Comparison of ENCODE assay signal across 1 cellular context in the genomic region with DNA sequence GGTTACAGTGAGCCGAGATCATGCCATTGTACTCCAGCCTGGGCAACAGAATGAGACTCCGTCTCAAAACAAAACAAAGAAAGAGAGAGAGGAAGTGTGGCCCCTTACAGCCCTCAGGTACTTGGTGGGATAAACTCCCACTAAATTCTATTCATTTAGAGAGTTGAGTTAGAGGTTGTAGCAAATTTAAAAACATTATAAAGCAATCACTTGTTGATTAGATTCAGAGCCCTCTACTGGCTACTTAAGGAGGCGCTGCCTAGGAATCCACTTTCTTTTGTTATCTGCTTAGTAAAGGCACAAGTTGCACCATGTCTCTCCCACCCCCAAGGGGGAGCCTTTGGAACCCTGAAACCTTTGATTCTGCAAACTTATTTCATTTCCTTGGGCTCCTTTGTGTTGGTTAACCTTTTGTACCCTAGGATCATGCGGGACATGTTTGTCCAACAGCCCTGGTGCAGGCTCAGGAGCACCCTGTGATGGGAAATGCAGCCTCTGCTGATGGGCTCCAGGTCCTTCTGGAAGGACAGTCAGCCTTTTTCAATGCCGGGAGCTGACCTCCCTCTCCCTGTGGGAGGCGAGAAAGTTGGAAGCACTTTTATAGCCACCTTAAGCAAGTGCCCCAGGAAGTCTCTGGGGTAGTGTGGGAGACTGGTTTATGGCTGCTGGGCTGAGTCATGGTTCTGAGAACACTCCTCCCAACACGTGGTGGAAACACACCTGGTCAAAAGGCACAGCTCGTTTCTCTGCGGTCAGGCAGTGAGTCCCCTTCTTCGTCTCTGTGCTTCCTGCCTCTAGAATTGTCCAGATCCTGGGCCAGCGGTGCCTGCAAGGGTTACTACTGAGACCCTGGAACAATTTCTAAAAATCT.
TF ChIP-seq lines count a peak whose summit lies in the region.

No MANE protein-coding gene starts in this region.

TF ChIP-seq in HepG2, 621 proteins besides CTCF, POLR2A, EP300 and RAD21 (continues in another document):
- TF ChIP-seq ZNF331 (CRISPR knock-in tag; IDR thresholded peaks at IDR 0.05) (no peak), ZNF768 (CRISPR knock-in tag; IDR thresholded peaks at IDR 0.05) (no peak), TP53 (CRISPR knock-in tag; conservative IDR thresholded peaks at IDR 0.05) (no peak), ZNF572 (CRISPR knock-in tag; IDR thresholded peaks at IDR 0.05) (peak; percentile 79; the same call in 1 of the 2 replicates), ATF7 (IDR thresholded peaks at IDR 0.05) (no peak), ATF7 (CRISPR knock-in tag; IDR thresholded peaks at IDR 0.05) (no peak), MYC (CRISPR knock-in tag; IDR thresholded peaks at IDR 0.05; ENCODE audit: borderline replicate concordance) (peak; percentile 84), GLI4 (CRISPR knock-in tag; IDR thresholded peaks at IDR 0.05; ENCODE audit: borderline replicate concordance) (no peak), FOSL2 (CRISPR knock-in tag; IDR thresholded peaks at IDR 0.05) (peak; percentile 85), GATA4 (IDR thresholded peaks at IDR 0.05; ENCODE audit: borderline replicate concordance, low read depth) (no peak), TAF1 (CRISPR knock-in tag; IDR thresholded peaks at IDR 0.05) (peak; percentile 28; the same call in 1 of the 2 replicates), ZEB1 (IDR thresholded peaks at IDR 0.05; ENCODE audit: insufficient replicate concordance, low read depth) (peak; percentile 37), PITX1 (CRISPR knock-in tag; IDR thresholded peaks at IDR 0.05) (peak; percentile 40; the same call in 1 of the 2 replicates), NR3C1 (CRISPR knock-in tag; IDR thresholded peaks at IDR 0.05) (no peak), PLRG1 (conservative IDR thresholded peaks at IDR 0.05) (no peak), TARDBP (CRISPR knock-in tag; IDR thresholded peaks at IDR 0.05) (no peak), SNAPC2 (CRISPR knock-in tag; IDR thresholded peaks at IDR 0.05) (0 out of 2 replicates have a peak, but pooled peaks have one; percentile 27)
- TF ChIP-seq, protein P1, sequence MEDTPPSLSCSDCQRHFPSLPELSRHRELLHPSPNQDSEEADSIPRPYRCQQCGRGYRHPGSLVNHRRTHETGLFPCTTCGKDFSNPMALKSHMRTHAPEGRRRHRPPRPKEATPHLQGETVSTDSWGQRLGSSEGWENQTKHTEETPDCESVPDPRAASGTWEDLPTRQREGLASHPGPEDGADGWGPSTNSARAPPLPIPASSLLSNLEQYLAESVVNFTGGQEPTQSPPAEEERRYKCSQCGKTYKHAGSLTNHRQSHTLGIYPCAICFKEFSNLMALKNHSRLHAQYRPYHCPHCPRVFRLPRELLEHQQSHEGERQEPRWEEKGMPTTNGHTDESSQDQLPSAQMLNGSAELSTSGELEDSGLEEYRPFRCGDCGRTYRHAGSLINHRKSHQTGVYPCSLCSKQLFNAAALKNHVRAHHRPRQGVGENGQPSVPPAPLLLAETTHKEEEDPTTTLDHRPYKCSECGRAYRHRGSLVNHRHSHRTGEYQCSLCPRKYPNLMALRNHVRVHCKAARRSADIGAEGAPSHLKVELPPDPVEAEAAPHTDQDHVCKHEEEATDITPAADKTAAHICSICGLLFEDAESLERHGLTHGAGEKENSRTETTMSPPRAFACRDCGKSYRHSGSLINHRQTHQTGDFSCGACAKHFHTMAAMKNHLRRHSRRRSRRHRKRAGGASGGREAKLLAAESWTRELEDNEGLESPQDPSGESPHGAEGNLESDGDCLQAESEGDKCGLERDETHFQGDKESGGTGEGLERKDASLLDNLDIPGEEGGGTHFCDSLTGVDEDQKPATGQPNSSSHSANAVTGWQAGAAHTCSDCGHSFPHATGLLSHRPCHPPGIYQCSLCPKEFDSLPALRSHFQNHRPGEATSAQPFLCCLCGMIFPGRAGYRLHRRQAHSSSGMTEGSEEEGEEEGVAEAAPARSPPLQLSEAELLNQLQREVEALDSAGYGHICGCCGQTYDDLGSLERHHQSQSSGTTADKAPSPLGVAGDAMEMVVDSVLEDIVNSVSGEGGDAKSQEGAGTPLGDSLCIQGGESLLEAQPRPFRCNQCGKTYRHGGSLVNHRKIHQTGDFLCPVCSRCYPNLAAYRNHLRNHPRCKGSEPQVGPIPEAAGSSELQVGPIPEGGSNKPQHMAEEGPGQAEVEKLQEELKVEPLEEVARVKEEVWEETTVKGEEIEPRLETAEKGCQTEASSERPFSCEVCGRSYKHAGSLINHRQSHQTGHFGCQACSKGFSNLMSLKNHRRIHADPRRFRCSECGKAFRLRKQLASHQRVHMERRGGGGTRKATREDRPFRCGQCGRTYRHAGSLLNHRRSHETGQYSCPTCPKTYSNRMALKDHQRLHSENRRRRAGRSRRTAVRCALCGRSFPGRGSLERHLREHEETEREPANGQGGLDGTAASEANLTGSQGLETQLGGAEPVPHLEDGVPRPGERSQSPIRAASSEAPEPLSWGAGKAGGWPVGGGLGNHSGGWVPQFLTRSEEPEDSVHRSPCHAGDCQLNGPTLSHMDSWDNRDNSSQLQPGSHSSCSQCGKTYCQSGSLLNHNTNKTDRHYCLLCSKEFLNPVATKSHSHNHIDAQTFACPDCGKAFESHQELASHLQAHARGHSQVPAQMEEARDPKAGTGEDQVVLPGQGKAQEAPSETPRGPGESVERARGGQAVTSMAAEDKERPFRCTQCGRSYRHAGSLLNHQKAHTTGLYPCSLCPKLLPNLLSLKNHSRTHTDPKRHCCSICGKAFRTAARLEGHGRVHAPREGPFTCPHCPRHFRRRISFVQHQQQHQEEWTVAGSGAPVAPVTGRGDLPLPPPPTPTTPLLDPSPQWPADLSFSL (CRISPR knock-in tag; IDR thresholded peaks at IDR 0.05), result no peak
- TF ChIP-seq, protein P2, sequence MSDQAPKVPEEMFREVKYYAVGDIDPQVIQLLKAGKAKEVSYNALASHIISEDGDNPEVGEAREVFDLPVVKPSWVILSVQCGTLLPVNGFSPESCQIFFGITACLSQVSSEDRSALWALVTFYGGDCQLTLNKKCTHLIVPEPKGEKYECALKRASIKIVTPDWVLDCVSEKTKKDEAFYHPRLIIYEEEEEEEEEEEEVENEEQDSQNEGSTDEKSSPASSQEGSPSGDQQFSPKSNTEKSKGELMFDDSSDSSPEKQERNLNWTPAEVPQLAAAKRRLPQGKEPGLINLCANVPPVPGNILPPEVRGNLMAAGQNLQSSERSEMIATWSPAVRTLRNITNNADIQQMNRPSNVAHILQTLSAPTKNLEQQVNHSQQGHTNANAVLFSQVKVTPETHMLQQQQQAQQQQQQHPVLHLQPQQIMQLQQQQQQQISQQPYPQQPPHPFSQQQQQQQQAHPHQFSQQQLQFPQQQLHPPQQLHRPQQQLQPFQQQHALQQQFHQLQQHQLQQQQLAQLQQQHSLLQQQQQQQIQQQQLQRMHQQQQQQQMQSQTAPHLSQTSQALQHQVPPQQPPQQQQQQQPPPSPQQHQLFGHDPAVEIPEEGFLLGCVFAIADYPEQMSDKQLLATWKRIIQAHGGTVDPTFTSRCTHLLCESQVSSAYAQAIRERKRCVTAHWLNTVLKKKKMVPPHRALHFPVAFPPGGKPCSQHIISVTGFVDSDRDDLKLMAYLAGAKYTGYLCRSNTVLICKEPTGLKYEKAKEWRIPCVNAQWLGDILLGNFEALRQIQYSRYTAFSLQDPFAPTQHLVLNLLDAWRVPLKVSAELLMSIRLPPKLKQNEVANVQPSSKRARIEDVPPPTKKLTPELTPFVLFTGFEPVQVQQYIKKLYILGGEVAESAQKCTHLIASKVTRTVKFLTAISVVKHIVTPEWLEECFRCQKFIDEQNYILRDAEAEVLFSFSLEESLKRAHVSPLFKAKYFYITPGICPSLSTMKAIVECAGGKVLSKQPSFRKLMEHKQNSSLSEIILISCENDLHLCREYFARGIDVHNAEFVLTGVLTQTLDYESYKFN (CRISPR knock-in tag; conservative IDR thresholded peaks at IDR 0.05), result 0 out of 2 replicates have a peak, but pooled peaks have one; percentile 33
- TF ChIP-seq, protein P3, sequence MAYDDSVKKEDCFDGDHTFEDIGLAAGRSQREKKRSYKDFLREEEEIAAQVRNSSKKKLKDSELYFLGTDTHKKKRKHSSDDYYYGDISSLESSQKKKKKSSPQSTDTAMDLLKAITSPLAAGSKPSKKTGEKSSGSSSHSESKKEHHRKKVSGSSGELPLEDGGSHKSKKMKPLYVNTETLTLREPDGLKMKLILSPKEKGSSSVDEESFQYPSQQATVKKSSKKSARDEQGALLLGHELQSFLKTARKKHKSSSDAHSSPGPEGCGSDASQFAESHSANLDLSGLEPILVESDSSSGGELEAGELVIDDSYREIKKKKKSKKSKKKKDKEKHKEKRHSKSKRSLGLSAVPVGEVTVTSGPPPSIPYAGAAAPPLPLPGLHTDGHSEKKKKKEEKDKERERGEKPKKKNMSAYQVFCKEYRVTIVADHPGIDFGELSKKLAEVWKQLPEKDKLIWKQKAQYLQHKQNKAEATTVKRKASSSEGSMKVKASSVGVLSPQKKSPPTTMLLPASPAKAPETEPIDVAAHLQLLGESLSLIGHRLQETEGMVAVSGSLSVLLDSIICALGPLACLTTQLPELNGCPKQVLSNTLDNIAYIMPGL (CRISPR knock-in tag; IDR thresholded peaks at IDR 0.05; ENCODE audit: borderline replicate concordance in 1 of 2, low read depth in 1 of 2), result peak in 1 of 2 experiments; percentile 68; a peak in 1 of 4 replicates
- TF ChIP-seq, protein P4, sequence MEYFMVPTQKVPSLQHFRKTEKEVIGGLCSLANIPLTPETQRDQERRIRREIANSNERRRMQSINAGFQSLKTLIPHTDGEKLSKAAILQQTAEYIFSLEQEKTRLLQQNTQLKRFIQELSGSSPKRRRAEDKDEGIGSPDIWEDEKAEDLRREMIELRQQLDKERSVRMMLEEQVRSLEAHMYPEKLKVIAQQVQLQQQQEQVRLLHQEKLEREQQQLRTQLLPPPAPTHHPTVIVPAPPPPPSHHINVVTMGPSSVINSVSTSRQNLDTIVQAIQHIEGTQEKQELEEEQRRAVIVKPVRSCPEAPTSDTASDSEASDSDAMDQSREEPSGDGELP (IDR thresholded peaks at IDR 0.05; ENCODE audit: borderline replicate concordance, low read depth), result peak; percentile 20; the same call in 1 of the 2 replicates
- TF ChIP-seq, protein P5, sequence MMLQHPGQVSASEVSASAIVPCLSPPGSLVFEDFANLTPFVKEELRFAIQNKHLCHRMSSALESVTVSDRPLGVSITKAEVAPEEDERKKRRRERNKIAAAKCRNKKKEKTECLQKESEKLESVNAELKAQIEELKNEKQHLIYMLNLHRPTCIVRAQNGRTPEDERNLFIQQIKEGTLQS (CRISPR knock-in tag; IDR thresholded peaks at IDR 0.05), result no peak
- TF ChIP-seq, protein P6, sequence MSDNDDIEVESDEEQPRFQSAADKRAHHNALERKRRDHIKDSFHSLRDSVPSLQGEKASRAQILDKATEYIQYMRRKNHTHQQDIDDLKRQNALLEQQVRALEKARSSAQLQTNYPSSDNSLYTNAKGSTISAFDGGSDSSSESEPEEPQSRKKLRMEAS (IDR thresholded peaks at IDR 0.05), result peak; percentile 95
- TF ChIP-seq, protein P7, sequence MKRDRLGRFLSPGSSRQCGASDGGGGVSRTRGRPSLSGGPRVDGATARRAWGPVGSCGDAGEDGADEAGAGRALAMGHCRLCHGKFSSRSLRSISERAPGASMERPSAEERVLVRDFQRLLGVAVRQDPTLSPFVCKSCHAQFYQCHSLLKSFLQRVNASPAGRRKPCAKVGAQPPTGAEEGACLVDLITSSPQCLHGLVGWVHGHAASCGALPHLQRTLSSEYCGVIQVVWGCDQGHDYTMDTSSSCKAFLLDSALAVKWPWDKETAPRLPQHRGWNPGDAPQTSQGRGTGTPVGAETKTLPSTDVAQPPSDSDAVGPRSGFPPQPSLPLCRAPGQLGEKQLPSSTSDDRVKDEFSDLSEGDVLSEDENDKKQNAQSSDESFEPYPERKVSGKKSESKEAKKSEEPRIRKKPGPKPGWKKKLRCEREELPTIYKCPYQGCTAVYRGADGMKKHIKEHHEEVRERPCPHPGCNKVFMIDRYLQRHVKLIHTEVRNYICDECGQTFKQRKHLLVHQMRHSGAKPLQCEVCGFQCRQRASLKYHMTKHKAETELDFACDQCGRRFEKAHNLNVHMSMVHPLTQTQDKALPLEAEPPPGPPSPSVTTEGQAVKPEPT (CRISPR knock-in tag; IDR thresholded peaks at IDR 0.05; ENCODE audit: low read depth), result peak; percentile 54; the same call in 1 of the 2 replicates
- TF ChIP-seq, protein P8, sequence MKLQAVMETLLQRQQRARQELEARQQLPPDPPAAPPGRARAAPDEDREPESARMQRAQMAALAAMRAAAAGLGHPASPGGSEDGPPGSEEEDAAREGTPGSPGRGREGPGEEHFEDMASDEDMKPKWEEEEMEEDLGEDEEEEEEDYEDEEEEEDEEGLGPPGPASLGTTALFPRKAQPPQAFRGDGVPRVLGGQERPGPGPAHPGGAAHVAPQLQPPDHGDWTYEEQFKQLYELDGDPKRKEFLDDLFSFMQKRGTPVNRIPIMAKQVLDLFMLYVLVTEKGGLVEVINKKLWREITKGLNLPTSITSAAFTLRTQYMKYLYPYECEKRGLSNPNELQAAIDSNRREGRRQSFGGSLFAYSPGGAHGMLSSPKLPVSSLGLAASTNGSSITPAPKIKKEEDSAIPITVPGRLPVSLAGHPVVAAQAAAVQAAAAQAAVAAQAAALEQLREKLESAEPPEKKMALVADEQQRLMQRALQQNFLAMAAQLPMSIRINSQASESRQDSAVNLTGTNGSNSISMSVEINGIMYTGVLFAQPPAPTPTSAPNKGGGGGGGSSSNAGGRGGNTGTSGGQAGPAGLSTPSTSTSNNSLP (IDR thresholded peaks at IDR 0.05; ENCODE audit: low read depth, low read length), result peak; percentile 22; the same call in 1 of the 2 replicates
- TF ChIP-seq, protein P9, sequence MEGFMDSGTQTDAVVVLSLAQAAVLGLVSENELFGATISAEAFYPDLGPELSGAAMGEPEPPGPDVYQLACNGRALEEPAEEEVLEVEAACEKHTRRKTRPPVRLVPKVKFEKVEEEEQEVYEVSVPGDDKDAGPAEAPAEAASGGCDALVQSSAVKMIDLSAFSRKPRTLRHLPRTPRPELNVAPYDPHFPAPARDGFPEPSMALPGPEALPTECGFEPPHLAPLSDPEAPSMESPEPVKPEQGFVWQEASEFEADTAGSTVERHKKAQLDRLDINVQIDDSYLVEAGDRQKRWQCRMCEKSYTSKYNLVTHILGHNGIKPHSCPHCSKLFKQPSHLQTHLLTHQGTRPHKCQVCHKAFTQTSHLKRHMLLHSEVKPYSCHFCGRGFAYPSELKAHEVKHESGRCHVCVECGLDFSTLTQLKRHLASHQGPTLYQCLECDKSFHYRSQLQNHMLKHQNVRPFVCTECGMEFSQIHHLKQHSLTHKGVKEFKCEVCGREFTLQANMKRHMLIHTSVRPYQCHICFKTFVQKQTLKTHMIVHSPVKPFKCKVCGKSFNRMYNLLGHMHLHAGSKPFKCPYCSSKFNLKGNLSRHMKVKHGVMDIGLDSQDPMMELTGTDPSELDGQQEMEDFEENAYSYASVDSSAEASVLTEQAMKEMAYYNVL (CRISPR knock-in tag; IDR thresholded peaks at IDR 0.05; ENCODE audit: borderline replicate concordance), result no peak
- TF ChIP-seq, protein P10, sequence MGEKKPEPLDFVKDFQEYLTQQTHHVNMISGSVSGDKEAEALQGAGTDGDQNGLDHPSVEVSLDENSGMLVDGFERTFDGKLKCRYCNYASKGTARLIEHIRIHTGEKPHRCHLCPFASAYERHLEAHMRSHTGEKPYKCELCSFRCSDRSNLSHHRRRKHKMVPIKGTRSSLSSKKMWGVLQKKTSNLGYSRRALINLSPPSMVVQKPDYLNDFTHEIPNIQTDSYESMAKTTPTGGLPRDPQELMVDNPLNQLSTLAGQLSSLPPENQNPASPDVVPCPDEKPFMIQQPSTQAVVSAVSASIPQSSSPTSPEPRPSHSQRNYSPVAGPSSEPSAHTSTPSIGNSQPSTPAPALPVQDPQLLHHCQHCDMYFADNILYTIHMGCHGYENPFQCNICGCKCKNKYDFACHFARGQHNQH (CRISPR knock-in tag; IDR thresholded peaks at IDR 0.05), result peak; percentile 43; the same call in 1 of the 2 replicates
